In genomic region chr7:34115503-34115902, GRCh38 we compare ENCODE assay signal across 38 cellular contexts.
"Had no signal": no experiment of that assay in that cellular context is flagged by ENCODE, and none has a peak within 500 bp of the region (broad histone marks: within the 10 kb centered on the region; RNA-seq: fewer than 3 reads in every experiment).

No MANE protein-coding gene starts in this region.

- H3K36me3 ChIP-seq: adrenal gland, ascending aorta, brain microvascular endothelial cell, breast epithelium, cardiac muscle cell had no signal

- ATAC-seq: activated naive CD4-positive, alpha-beta T cell treated with anti-CD3 and anti-CD28 coated beads, Interleukin-2, amount 50 U/mL, for 72 hours; activated naive CD8-positive, alpha-beta T cell treated with anti-CD3 and anti-CD28 coated beads, Interleukin-2, amount 50 U/mL, for 24 hours; activated T-cell treated with anti-CD3 and anti-CD28 coated beads, Interleukin-2, amount 50 U/mL, for 4 hours; activated T-cell treated with anti-CD3 and anti-CD28 coated beads, Interleukin-2, amount 50 U/mL, for 72 hours; activated T-helper 17 cell treated with anti-CD3 and anti-CD28 coated beads, Interleukin-2, amount 50 U/mL, for 72 hours; body of pancreas had no signal

- H3K27ac ChIP-seq: adrenal gland, ascending aorta, body of pancreas, brain microvascular endothelial cell, breast epithelium, cardiac muscle cell had no signal

- H3K9me3 ChIP-seq: adrenal gland, ascending aorta had no signal

- FAIRE-seq: bronchial epithelial cell had no signal

- H3K9me3 Mint-ChIP-seq: activated naive CD8-positive, alpha-beta T cell treated with anti-CD3 and anti-CD28 coated beads, Interleukin-2, amount 10 ng/mL, durations not matched to agents 7 days and 5 days had no signal

- H3K27me3 Mint-ChIP-seq: activated naive CD4-positive, alpha-beta T cell treated with anti-CD3 and anti-CD28 coated beads, Interleukin-2, amount 50 U/mL, for 24 hours; activated naive CD8-positive, alpha-beta T cell; activated naive CD8-positive, alpha-beta T cell treated with anti-CD3 and anti-CD28 coated beads, Interleukin-2, amount 10 ng/mL, durations not matched to agents 7 days and 5 days; activated naive CD8-positive, alpha-beta T cell treated with anti-CD3 and anti-CD28 coated beads, Interleukin-2, amount 50 U/mL, for 24 hours; activated T-cell treated with anti-CD3 and anti-CD28 coated beads, Interleukin-2, amount 50 U/mL, for 24 hours; activated T-helper 17 cell treated with anti-CD3 and anti-CD28 coated beads, Interleukin-2, amount 50 U/mL, for 72 hours; central memory CD8-positive, alpha-beta T cell had no signal

- DNase-seq: activated effector memory CD4-positive, alpha-beta T cell treated with anti-CD3 and anti-CD28 coated beads, Interleukin-2, amount 50 U/mL, for 16 hours; activated effector memory CD4-positive, alpha-beta T cell treated with Interleukin-2 at 50 U/mL for 16 hours; activated gamma-delta T cell; activated gamma-delta T cell treated with Interleukin-2 at 50 U/mL for 16 hours; activated naive CD4-positive, alpha-beta T cell; activated naive CD4-positive, alpha-beta T cell treated with anti-CD3 and anti-CD28 coated beads for 36 hours; activated naive CD4-positive, alpha-beta T cell treated with anti-CD3 and anti-CD28 coated beads, Interleukin-2, amount 50 U/mL, for 16 hours; activated naive CD4-positive, alpha-beta T cell treated with Interleukin-2 at 50 U/mL for 16 hours; activated naive CD8-positive, alpha-beta T cell treated with anti-CD3 and anti-CD28 coated beads for 36 hours; activated naive CD8-positive, alpha-beta T cell treated with anti-CD3 and anti-CD28 coated beads, Interleukin-2, amount 10 ng/mL, durations not matched to agents 7 days and 5 days; activated naive CD8-positive, alpha-beta T cell treated with anti-CD3 and anti-CD28 coated beads, Interleukin-2, amount 50 U/mL, for 24 hours; activated T-cell treated with anti-CD3 and anti-CD28 coated beads, Interleukin-2, amount 50 U/mL, for 1 hour; activated T-cell treated with anti-CD3 and anti-CD28 coated beads, Interleukin-2, amount 50 U/mL, for 24 hours; activated T-cell treated with anti-CD3 and anti-CD28 coated beads, Interleukin-2, amount 50 U/mL, for 4 hours; activated T-cell treated with anti-CD3 and anti-CD28 coated beads, Interleukin-2, amount 50 U/mL, for 48 hours; activated T-cell treated with anti-CD3 and anti-CD28 coated beads, Interleukin-2, amount 50 U/mL, for 72 hours; adrenal gland; amniotic stem cell; amygdala; anterior cingulate cortex; aorta; body of pancreas; brain microvascular endothelial cell; caudate nucleus; central memory CD4-positive, alpha-beta T cell; cerebellar nuclear complex had no signal

- H3K36me3 Mint-ChIP-seq: activated naive CD4-positive, alpha-beta T cell treated with anti-CD3 and anti-CD28 coated beads, Interleukin-2, amount 50 U/mL, for 24 hours; activated naive CD8-positive, alpha-beta T cell; activated naive CD8-positive, alpha-beta T cell treated with anti-CD3 and anti-CD28 coated beads for 36 hours; activated naive CD8-positive, alpha-beta T cell treated with anti-CD3 and anti-CD28 coated beads, Interleukin-2, amount 10 ng/mL, durations not matched to agents 7 days and 5 days had no signal

- H3K27ac Mint-ChIP-seq: activated naive CD4-positive, alpha-beta T cell treated with anti-CD3 and anti-CD28 coated beads for 36 hours; activated naive CD4-positive, alpha-beta T cell treated with anti-CD3 and anti-CD28 coated beads, Interleukin-2, amount 50 U/mL, for 24 hours; activated naive CD4-positive, alpha-beta T cell treated with anti-CD3 and anti-CD28 coated beads, Interleukin-2, amount 50 U/mL, for 72 hours; activated naive CD8-positive, alpha-beta T cell; activated naive CD8-positive, alpha-beta T cell treated with anti-CD3 and anti-CD28 coated beads for 36 hours; activated naive CD8-positive, alpha-beta T cell treated with anti-CD3 and anti-CD28 coated beads, Interleukin-2, amount 10 ng/mL, durations not matched to agents 7 days and 5 days; activated naive CD8-positive, alpha-beta T cell treated with anti-CD3 and anti-CD28 coated beads, Interleukin-2, amount 50 U/mL, for 24 hours; activated T-cell treated with anti-CD3 and anti-CD28 coated beads, Interleukin-2, amount 50 U/mL, for 24 hours; activated T-cell treated with anti-CD3 and anti-CD28 coated beads, Interleukin-2, amount 50 U/mL, for 72 hours; activated T-helper 1 cell treated with anti-CD3 and anti-CD28 coated beads, Interleukin-12 subunit alpha, Interleukin-12 subunit beta, Interleukin-2, Interleukin-4 antibody, amounts not matched to agents 30 ng/mL and 10 ng/mL and 1 ng/mL, durations not matched to agents 14 hours and 24 hours and 36 hours; activated T-helper 17 cell treated with anti-CD3 and anti-CD28 coated beads, Interleukin-2, amount 50 U/mL, for 72 hours; activated T-helper 2 cell treated with anti-CD3 and anti-CD28 coated beads, Interferon-gamma antibody, Interleukin-2, Interleukin-4, amounts not matched to agents 10 μg/mL and 5 μg/mL and 100 μg/mL, durations not matched to agents 14 hours and 24 hours and 36 hours; brain had no signal

- H3K4me3 Mint-ChIP-seq: activated naive CD4-positive, alpha-beta T cell treated with anti-CD3 and anti-CD28 coated beads for 36 hours; activated naive CD4-positive, alpha-beta T cell treated with anti-CD3 and anti-CD28 coated beads, Interleukin-2, amount 50 U/mL, for 24 hours; activated naive CD8-positive, alpha-beta T cell; activated naive CD8-positive, alpha-beta T cell treated with anti-CD3 and anti-CD28 coated beads for 36 hours; activated naive CD8-positive, alpha-beta T cell treated with anti-CD3 and anti-CD28 coated beads, Interleukin-2, amount 10 ng/mL, durations not matched to agents 7 days and 5 days; activated naive CD8-positive, alpha-beta T cell treated with anti-CD3 and anti-CD28 coated beads, Interleukin-2, amount 50 U/mL, for 24 hours; activated T-cell treated with anti-CD3 and anti-CD28 coated beads, Interleukin-2, amount 50 U/mL, for 24 hours; activated T-cell treated with anti-CD3 and anti-CD28 coated beads, Interleukin-2, amount 50 U/mL, for 4 hours; activated T-cell treated with anti-CD3 and anti-CD28 coated beads, Interleukin-2, amount 50 U/mL, for 72 hours; activated T-helper 1 cell treated with anti-CD3 and anti-CD28 coated beads, Interleukin-12 subunit alpha, Interleukin-12 subunit beta, Interleukin-2, Interleukin-4 antibody, amounts not matched to agents 30 ng/mL and 10 ng/mL and 1 ng/mL, durations not matched to agents 14 hours and 24 hours and 36 hours; activated T-helper 17 cell treated with anti-CD3 and anti-CD28 coated beads, Interleukin-2, amount 50 U/mL, for 72 hours; brain; central memory CD8-positive, alpha-beta T cell had no signal

- H3K4me3 ChIP-seq: adrenal gland, ascending aorta, body of pancreas, breast epithelium, cardiac muscle cell had no signal

- H3K4me1 Mint-ChIP-seq: activated naive CD4-positive, alpha-beta T cell treated with anti-CD3 and anti-CD28 coated beads, Interleukin-2, amount 50 U/mL, for 24 hours; activated naive CD8-positive, alpha-beta T cell treated with anti-CD3 and anti-CD28 coated beads for 36 hours; activated naive CD8-positive, alpha-beta T cell treated with anti-CD3 and anti-CD28 coated beads, Interleukin-2, amount 10 ng/mL, durations not matched to agents 7 days and 5 days; activated naive CD8-positive, alpha-beta T cell treated with anti-CD3 and anti-CD28 coated beads, Interleukin-2, amount 50 U/mL, for 24 hours; activated T-helper 17 cell treated with anti-CD3 and anti-CD28 coated beads, Interleukin-2, amount 50 U/mL, for 72 hours; central memory CD8-positive, alpha-beta T cell had no signal

- H3K4me1 ChIP-seq: adrenal gland, ascending aorta, body of pancreas, breast epithelium had no signal

- H3K27me3 ChIP-seq: adrenal gland, ascending aorta, body of pancreas, brain microvascular endothelial cell, breast epithelium, cardiac muscle cell had no signal
